15 cellular contexts compared by ENCODE assay signal in genomic region chr1:162728597-162728996, GRCh38.
DNase-seq lines count a peak whose midpoint lies in the region; ATAC-seq, FAIRE-seq and TF ChIP-seq lines count a peak whose summit lies in the region.
"Had no signal": no experiment of that assay in that cellular context is flagged by ENCODE, and none has a peak within 500 bp of the region (broad histone marks: within the 10 kb centered on the region; RNA-seq: fewer than 3 reads in every experiment).

No MANE protein-coding gene starts in this region.

- CTCF ChIA-PET in IMR-90 (lab: Yijun Ruan, JAX): no interaction called here

- TF ChIP-seq CTCF in IMR-90 (conservative IDR thresholded peaks at IDR 0.05; ENCODE audit: low read depth, low read length) (no peak), mucosa of descending colon (IDR thresholded peaks at IDR 0.05) (no peak), WERI-Rb-1 (IDR thresholded peaks at IDR 0.05; ENCODE audit: low read depth, low read length) (no peak)

- H3K4ac ChIP-seq in IMR-90 (ENCODE audit: low read depth, low read length): no peak overlapping the region

- H3K27ac ChIP-seq in IMR-90 (ENCODE audit: insufficient read depth, low read length) (no peak overlapping the region), SK-N-MC (peak overlapping the region; percentile 5; the same call in 1 of the 2 replicates), small intestine (ENCODE audit: low read depth in 1 of 2, low read length in 1 of 2) (no peak overlapping the region), WERI-Rb-1 (no peak overlapping the region)

- no peak overlapping the region for H3K14ac ChIP-seq in IMR-90 (replicated peaks; ENCODE audit: low read depth, low read length)

- H3K4me3 ChIP-seq in IMR-90 (ENCODE audit: insufficient read depth, low read depth, low read length): no peak overlapping the region
- H3K4me3 ChIP-seq in SK-N-MC: no peak overlapping the region
- H3K4me3 ChIP-seq in mucosa of descending colon: no peak overlapping the region
- no peak overlapping the region for H3K4me3 ChIP-seq in small intestine (ENCODE audit: low read depth in 1 of 2, low read length in 2 of 2)
- H3K4me3 ChIP-seq in WERI-Rb-1 (ENCODE audit: low read depth, low read length): no peak overlapping the region
- H3K4me3 ChIP-seq: GM12878 had no signal

- POLR2A ChIA-PET in IMR-90 (lab: Charles Lee; ENCODE audit: unreplicated experiment): no interaction called here

- TF ChIP-seq RAD21 in IMR-90 (IDR thresholded peaks at IDR 0.05; ENCODE audit: low read length): no peak

- H2BK5ac ChIP-seq in IMR-90 (ENCODE audit: low read depth, low read length, poor library complexity, severe bottlenecking): no peak overlapping the region

- peaks cover 35% of the 10 kb centered on the region for H3K9me1 ChIP-seq in IMR-90 (ENCODE audit: insufficient read depth, low read length)

- DNase-seq in IMR-90 (no peak), SK-N-MC (ENCODE audit: low read depth, low spot score) (no peak), mucosa of descending colon (peak in 1 of 3 donors; percentile 26), small intestine (peak; percentile 60), WERI-Rb-1 (no peak), erythroblast (lab: John Stamatoyannopoulos, UW) (no peak), UCSD-AML1 (lab: John Stamatoyannopoulos, UW; ENCODE audit: unreplicated experiment) (no peak)
- DNase-seq: C1 segment of cervical spinal cord; CD4-positive, alpha-beta T cell; DMS79; HCEC 1CT; HFFc6 had no signal

- no peak overlapping the region for H3K18ac ChIP-seq in IMR-90 (ENCODE audit: low read depth, low read length)

- in situ Hi-C loops in IMR-90 (cut with MboI; ENCODE audit: low sequenced_read_pairs): no loop called here

- H3K23ac ChIP-seq in IMR-90 (ENCODE audit: low read depth, low read length): no peak overlapping the region; the same call in 1 of the 2 replicates

- H4K20me1 ChIP-seq in IMR-90 (ENCODE audit: insufficient read depth, low read length): peaks cover 70% of the 10 kb centered on the region

- no peak overlapping the region for H3K56ac ChIP-seq in IMR-90 (ENCODE audit: extremely low read depth, insufficient read depth, low read length)

- H3K36me3 ChIP-seq in IMR-90 (ENCODE audit: control insufficient read depth, insufficient read depth, low read length) (peaks cover 11% of the 10 kb centered on the region; the same call in 1 of the 2 replicates), SK-N-MC (ENCODE audit: insufficient read depth, low read length) (peaks cover 64% of the 10 kb centered on the region), mucosa of descending colon (ENCODE audit: low read depth) (no peaks in the 10 kb centered on the region), small intestine (ENCODE audit: control insufficient read depth in 2 of 2, insufficient read depth in 2 of 2, low read length in 2 of 2) (no peaks in the 10 kb centered on the region), WERI-Rb-1 (no peaks in the 10 kb centered on the region)

- BruUV-seq in IMR-90 (replicated peaks; lab: Mats Ljungman, UMichigan): TSS peak; percentile 12

- H3K4me2 ChIP-seq in IMR-90 (ENCODE audit: low read depth, low read length): no peak overlapping the region

- no peak overlapping the region for H2BK120ac ChIP-seq in IMR-90 (ENCODE audit: low read depth, low read length)

- no peak for FAIRE-seq in small intestine (lab: Jason Lieb, UNC)
- FAIRE-seq: GM18507 had no signal

- H2AK5ac ChIP-seq in IMR-90 (ENCODE audit: low read depth, low read length): no peak overlapping the region

- H3K9ac ChIP-seq in IMR-90 (ENCODE audit: low read depth, low read length) (no peak overlapping the region), SK-N-MC (ENCODE audit: insufficient read length) (no peak overlapping the region)

- H4K8ac ChIP-seq in IMR-90 (ENCODE audit: low read depth in 2 of 2, low read length in 2 of 2): no peak overlapping the region

- no peaks in the 10 kb centered on the region for H3K27me3 ChIP-seq in IMR-90 (ENCODE audit: control insufficient read depth, insufficient read depth, low read length)
- H3K27me3 ChIP-seq in small intestine (ENCODE audit: control insufficient read depth in 2 of 2, insufficient read depth in 2 of 2, low read length in 2 of 2): no peaks in the 10 kb centered on the region
- H3K27me3 ChIP-seq in WERI-Rb-1 (ENCODE audit: insufficient read depth, low read depth, severe bottlenecking): no peaks in the 10 kb centered on the region

- ATAC-seq in IMR-90 (ENCODE audit: low read depth): no peak
- peak; percentile 76 for ATAC-seq in mucosa of descending colon
- no peak for ATAC-seq in HG03521 (IDR thresholded peaks at IDR 0.05; ENCODE audit: unreplicated experiment)
- ATAC-seq: GM12878 had no signal

- WGBS in IMR-90 (ENCODE audit: extremely low coverage in 2 of 2, insufficient read length in 1 of 2), 2 experiments: no CpG with 5 or more reads among the region's 2 CpGs
- WGBS in small intestine, 3 donors: 20 to 62% (median 60%) methylated on average over 2 of the region's 2 CpGs

- no peak overlapping the region for H2AK9ac ChIP-seq in IMR-90 (replicated peaks; ENCODE audit: low read depth, low read length, poor library complexity)

- intact Hi-C loops in IMR-90 (cut with micrococcal nuclease): no loop called here
- intact Hi-C loops in mucosa of descending colon (cut with DNase I, micrococcal nuclease): no loop called here

- no peak overlapping the region for H4K5ac ChIP-seq in IMR-90 (ENCODE audit: low read depth, low read length)

- H4K91ac ChIP-seq in IMR-90 (ENCODE audit: insufficient read depth, low read depth, low read length): no peak overlapping the region

- TF ChIP-seq POLR2A in IMR-90 (IDR thresholded peaks at IDR 0.05; ENCODE audit: low read depth, low read length) (no peak), erythroblast (IDR thresholded peaks at IDR 0.05; ENCODE audit: low read length) (no peak)

- H3K79me1 ChIP-seq in IMR-90 (ENCODE audit: low read depth in 1 of 2, low read length in 2 of 2): peaks cover 46 to 76% of the 10 kb centered on the region in 2 experiments

- no peaks in the 10 kb centered on the region for H3K9me3 ChIP-seq in IMR-90 (ENCODE audit: control insufficient read depth, insufficient read depth, low read length)
- H3K9me3 ChIP-seq in SK-N-MC (ENCODE audit: low read depth, low read length): no peaks in the 10 kb centered on the region
- no peaks in the 10 kb centered on the region for H3K9me3 ChIP-seq in mucosa of descending colon
- H3K9me3 ChIP-seq in small intestine (ENCODE audit: control insufficient read depth, low read depth): no peaks in the 10 kb centered on the region
- H3K9me3 ChIP-seq in WERI-Rb-1 (ENCODE audit: severe bottlenecking): no peaks in the 10 kb centered on the region

- H2BK15ac ChIP-seq in IMR-90 (ENCODE audit: low read depth, low read length): no peak overlapping the region

- H2BK20ac ChIP-seq in IMR-90 (ENCODE audit: low read depth, low read length): no peak overlapping the region

- dilution Hi-C loops in IMR-90 (cut with HindIII; ENCODE audit: low sequenced_read_pairs, unreplicated experiment): no loop called here

- no peak overlapping the region for H2AFZ ChIP-seq in IMR-90 (replicated peaks; ENCODE audit: low read length, poor library complexity)

- peaks cover 15% of the 10 kb centered on the region for H3K4me1 ChIP-seq in IMR-90 (ENCODE audit: control insufficient read depth, insufficient read depth, low read length)
- H3K4me1 ChIP-seq in mucosa of descending colon (ENCODE audit: low read depth): peaks cover 10% of the 10 kb centered on the region
- H3K4me1 ChIP-seq in small intestine (ENCODE audit: control insufficient read depth in 2 of 2, insufficient read depth in 1 of 2, low read depth in 1 of 2, low read length in 1 of 2): no peaks in the 10 kb centered on the region

TF ChIP-seq in IMR-90, 13 proteins besides CTCF, POLR2A, EP300 and RAD21:
- TF ChIP-seq RCOR1 (IDR thresholded peaks at IDR 0.05; ENCODE audit: insufficient replicate concordance, low read length) (no peak), MXI1 (IDR thresholded peaks at IDR 0.05; ENCODE audit: borderline replicate concordance, low read depth, low read length) (no peak), CHD1 (IDR thresholded peaks at IDR 0.05; ENCODE audit: low read depth, low read length) (no peak), FOS (IDR thresholded peaks at IDR 0.05; ENCODE audit: low read depth, low read length) (no peak), CEBPB (IDR thresholded peaks at IDR 0.05; ENCODE audit: low read depth, low read length) (no peak), BHLHE40 (IDR thresholded peaks at IDR 0.05; ENCODE audit: low read depth, low read length) (no peak), NFE2L2 (IDR thresholded peaks at IDR 0.05; ENCODE audit: low read depth, low read length) (no peak), MAFK (IDR thresholded peaks at IDR 0.05; ENCODE audit: low read depth, low read length) (no peak), ELK1 (IDR thresholded peaks at IDR 0.05; ENCODE audit: borderline replicate concordance, low read depth, low read length) (no peak), MAZ (IDR thresholded peaks at IDR 0.05; ENCODE audit: borderline replicate concordance, low read depth, low read length) (no peak), RFX5 (IDR thresholded peaks at IDR 0.05; ENCODE audit: low read depth, low read length) (no peak), SMC3 (IDR thresholded peaks at IDR 0.05; ENCODE audit: low read depth, low read length) (no peak), USF2 (IDR thresholded peaks at IDR 0.05; ENCODE audit: low read depth, low read length) (no peak)
